In genomic region chr16:69833791-69834282, GRCh38 we compare ENCODE assay signal across 1 cellular context.
TF ChIP-seq lines count a peak whose summit lies in the region.

No MANE protein-coding gene starts in this region.

TF ChIP-seq in HepG2, 621 proteins besides CTCF, POLR2A, EP300 and RAD21 (continued from another document and continues in another):
- TF ChIP-seq, protein P1, sequence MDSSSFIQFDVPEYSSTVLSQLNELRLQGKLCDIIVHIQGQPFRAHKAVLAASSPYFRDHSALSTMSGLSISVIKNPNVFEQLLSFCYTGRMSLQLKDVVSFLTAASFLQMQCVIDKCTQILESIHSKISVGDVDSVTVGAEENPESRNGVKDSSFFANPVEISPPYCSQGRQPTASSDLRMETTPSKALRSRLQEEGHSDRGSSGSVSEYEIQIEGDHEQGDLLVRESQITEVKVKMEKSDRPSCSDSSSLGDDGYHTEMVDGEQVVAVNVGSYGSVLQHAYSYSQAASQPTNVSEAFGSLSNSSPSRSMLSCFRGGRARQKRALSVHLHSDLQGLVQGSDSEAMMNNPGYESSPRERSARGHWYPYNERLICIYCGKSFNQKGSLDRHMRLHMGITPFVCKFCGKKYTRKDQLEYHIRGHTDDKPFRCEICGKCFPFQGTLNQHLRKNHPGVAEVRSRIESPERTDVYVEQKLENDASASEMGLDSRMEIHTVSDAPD (CRISPR knock-in tag; IDR thresholded peaks at IDR 0.05), result no peak
- TF ChIP-seq MBNL3 (CRISPR knock-in tag; conservative IDR thresholded peaks at IDR 0.05) (no peak), CEBPG (CRISPR knock-in tag; IDR thresholded peaks at IDR 0.05) (peak; percentile 93), PREB (CRISPR knock-in tag; IDR thresholded peaks at IDR 0.05) (no peak), NFE2L2 (IDR thresholded peaks at IDR 0.05; ENCODE audit: low read length) (no peak), FOSL2 (CRISPR knock-in tag; IDR thresholded peaks at IDR 0.05) (peak; percentile 53), SMAD3 (CRISPR knock-in tag; IDR thresholded peaks at IDR 0.05) (no peak), ZKSCAN8 (CRISPR knock-in tag; IDR thresholded peaks at IDR 0.05; ENCODE audit: borderline replicate concordance) (no peak), ZNF101 (CRISPR knock-in tag; IDR thresholded peaks at IDR 0.05; ENCODE audit: borderline replicate concordance, low read depth) (no peak), TCF12 (IDR thresholded peaks at IDR 0.05) (no peak), TCF12 (CRISPR knock-in tag; IDR thresholded peaks at IDR 0.05) (no peak), PHF21A (CRISPR knock-in tag; IDR thresholded peaks at IDR 0.05) (peak; percentile 65; the same call in 1 of the 2 replicates), NR2F1 (CRISPR knock-in tag; IDR thresholded peaks at IDR 0.05) (no peak), MTA1 (CRISPR knock-in tag; IDR thresholded peaks at IDR 0.05; ENCODE audit: borderline replicate concordance) (peak; percentile 44; the same call in 1 of the 2 replicates), ZNF672 (CRISPR knock-in tag; IDR thresholded peaks at IDR 0.05) (no peak), ZNF629 (CRISPR knock-in tag; conservative IDR thresholded peaks at IDR 0.05) (no peak), KMT2A (CRISPR knock-in tag; IDR thresholded peaks at IDR 0.05) (no peak), HMG20A (CRISPR knock-in tag; IDR thresholded peaks at IDR 0.05; ENCODE audit: borderline replicate concordance) (peak; percentile 42; the same call in 1 of the 2 replicates), ZNF382 (CRISPR knock-in tag; IDR thresholded peaks at IDR 0.05; ENCODE audit: borderline replicate concordance) (no peak), FOXM1 (CRISPR knock-in tag; IDR thresholded peaks at IDR 0.05) (no peak), ZNF331 (CRISPR knock-in tag; IDR thresholded peaks at IDR 0.05) (peak; percentile 48; the same call in 1 of the 2 replicates), RARA (CRISPR knock-in tag; IDR thresholded peaks at IDR 0.05) (0 out of 2 replicates have a peak, but pooled peaks have one; percentile 36), ATF6 (CRISPR knock-in tag; conservative IDR thresholded peaks at IDR 0.05) (no peak), PAXIP1 (CRISPR knock-in tag; conservative IDR thresholded peaks at IDR 0.05) (0 out of 2 replicates have a peak, but pooled peaks have one; percentile 20), ZMYM3 (CRISPR knock-in tag; IDR thresholded peaks at IDR 0.05) (peak; percentile 68), ARNT2 (CRISPR knock-in tag; IDR thresholded peaks at IDR 0.05; ENCODE audit: low read depth) (0 out of 2 replicates have a peak, but pooled peaks have one; percentile 42), ZNF710 (CRISPR knock-in tag; IDR thresholded peaks at IDR 0.05; ENCODE audit: borderline replicate concordance) (peak; percentile 64; the same call in 1 of the 2 replicates), ZNF549 (CRISPR knock-in tag; IDR thresholded peaks at IDR 0.05) (no peak), ZNF350 (CRISPR knock-in tag; IDR thresholded peaks at IDR 0.05; ENCODE audit: borderline replicate concordance, low read depth) (peak; percentile 55; the same call in 1 of the 2 replicates), ZNF512 (CRISPR knock-in tag; IDR thresholded peaks at IDR 0.05) (0 out of 2 replicates have a peak, but pooled peaks have one; percentile 82), ZNF883 (CRISPR knock-in tag; IDR thresholded peaks at IDR 0.05; ENCODE audit: not compliant biosample characterization) (peak; percentile 22), ZNF768 (CRISPR knock-in tag; IDR thresholded peaks at IDR 0.05) (no peak), HNF1A (IDR thresholded peaks at IDR 0.05; ENCODE audit: low read depth) (no peak), HNF1A (CRISPR knock-in tag; IDR thresholded peaks at IDR 0.05; ENCODE audit: borderline replicate concordance) (peak; percentile 70; the same call in 1 of the 2 replicates), GATAD2A (CRISPR knock-in tag; IDR thresholded peaks at IDR 0.05) (peak; percentile 81), SP1 (IDR thresholded peaks at IDR 0.05) (no peak), SP1 (CRISPR knock-in tag; IDR thresholded peaks at IDR 0.05) (no peak), ZNF34 (CRISPR knock-in tag; IDR thresholded peaks at IDR 0.05; ENCODE audit: borderline replicate concordance) (no peak), MXD4 (CRISPR knock-in tag; IDR thresholded peaks at IDR 0.05) (no peak), ZFY (CRISPR knock-in tag; IDR thresholded peaks at IDR 0.05) (peak; percentile 36; the same call in 1 of the 2 replicates), HNF4G (IDR thresholded peaks at IDR 0.05; ENCODE audit: borderline replicate concordance, low read depth, low read length) (peak; percentile 56; the same call in 1 of the 2 replicates), HNF4G (CRISPR knock-in tag; IDR thresholded peaks at IDR 0.05; ENCODE audit: borderline replicate concordance, low read depth) (no peak), ZSCAN12 (CRISPR knock-in tag; IDR thresholded peaks at IDR 0.05) (no peak), ZNF788 (CRISPR knock-in tag; IDR thresholded peaks at IDR 0.05; ENCODE audit: borderline replicate concordance) (peak; percentile 78; the same call in 1 of the 2 replicates), ZNF782 (CRISPR knock-in tag; IDR thresholded peaks at IDR 0.05; ENCODE audit: borderline replicate concordance) (no peak)
- TF ChIP-seq, protein P2, sequence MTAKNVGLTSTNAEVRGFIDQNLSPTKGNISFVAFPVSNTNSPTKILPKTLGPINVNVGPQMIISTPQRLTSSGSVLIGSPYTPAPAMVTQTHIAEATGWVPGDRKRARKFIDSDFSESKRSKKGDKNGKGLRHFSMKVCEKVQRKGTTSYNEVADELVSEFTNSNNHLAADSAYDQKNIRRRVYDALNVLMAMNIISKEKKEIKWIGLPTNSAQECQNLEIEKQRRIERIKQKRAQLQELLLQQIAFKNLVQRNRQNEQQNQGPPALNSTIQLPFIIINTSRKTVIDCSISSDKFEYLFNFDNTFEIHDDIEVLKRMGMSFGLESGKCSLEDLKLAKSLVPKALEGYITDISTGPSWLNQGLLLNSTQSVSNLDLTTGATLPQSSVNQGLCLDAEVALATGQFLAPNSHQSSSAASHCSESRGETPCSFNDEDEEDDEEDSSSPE (CRISPR knock-in tag; IDR thresholded peaks at IDR 0.05), result no peak
- TF ChIP-seq, protein P3, sequence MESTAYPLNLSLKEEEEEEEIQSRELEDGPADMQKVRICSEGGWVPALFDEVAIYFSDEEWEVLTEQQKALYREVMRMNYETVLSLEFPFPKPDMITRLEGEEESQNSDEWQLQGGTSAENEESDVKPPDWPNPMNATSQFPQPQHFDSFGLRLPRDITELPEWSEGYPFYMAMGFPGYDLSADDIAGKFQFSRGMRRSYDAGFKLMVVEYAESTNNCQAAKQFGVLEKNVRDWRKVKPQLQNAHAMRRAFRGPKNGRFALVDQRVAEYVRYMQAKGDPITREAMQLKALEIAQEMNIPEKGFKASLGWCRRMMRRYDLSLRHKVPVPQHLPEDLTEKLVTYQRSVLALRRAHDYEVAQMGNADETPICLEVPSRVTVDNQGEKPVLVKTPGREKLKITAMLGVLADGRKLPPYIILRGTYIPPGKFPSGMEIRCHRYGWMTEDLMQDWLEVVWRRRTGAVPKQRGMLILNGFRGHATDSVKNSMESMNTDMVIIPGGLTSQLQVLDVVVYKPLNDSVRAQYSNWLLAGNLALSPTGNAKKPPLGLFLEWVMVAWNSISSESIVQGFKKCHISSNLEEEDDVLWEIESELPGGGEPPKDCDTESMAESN (CRISPR knock-in tag; conservative IDR thresholded peaks at IDR 0.05), result 0 out of 2 replicates have a peak, but pooled peaks have one; percentile 33
